In the genomic region with DNA sequence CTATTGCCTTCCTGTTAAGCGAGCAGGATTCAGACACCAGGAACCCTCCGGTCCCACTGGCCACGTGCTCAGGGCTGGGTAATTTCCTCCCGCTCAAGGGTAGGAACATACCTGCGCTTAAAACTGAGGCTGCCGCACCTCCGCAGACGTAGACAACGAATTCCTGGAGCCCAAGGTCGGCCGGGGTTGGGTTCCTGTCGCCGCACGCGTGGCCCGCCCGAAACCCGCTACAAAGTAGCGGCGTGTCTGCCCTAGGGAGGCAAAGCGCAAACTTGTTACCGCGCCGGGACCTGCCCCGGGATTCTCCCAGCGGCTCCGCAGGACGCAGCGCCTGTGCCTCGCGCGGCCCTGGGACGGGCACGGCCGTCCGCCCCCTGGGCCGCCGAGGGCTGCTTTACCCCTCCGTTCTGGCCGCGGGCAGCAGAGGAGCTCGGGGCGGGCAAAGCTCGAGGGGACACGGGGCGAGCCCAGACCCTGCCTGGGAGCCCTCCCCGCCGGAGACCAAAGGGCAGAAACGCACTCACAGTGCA, we compare ENCODE assay signal across 1 cellular context.
A peak's percentile ranks its signal among the peaks of the same experiment; 100 is the strongest.
TF ChIP-seq lines count a peak whose summit lies in the region.

No MANE protein-coding gene starts in this region.

TF ChIP-seq in HepG2, 621 proteins besides CTCF, POLR2A, EP300 and RAD21 (continued from another document):
- TF ChIP-seq, protein P1, sequence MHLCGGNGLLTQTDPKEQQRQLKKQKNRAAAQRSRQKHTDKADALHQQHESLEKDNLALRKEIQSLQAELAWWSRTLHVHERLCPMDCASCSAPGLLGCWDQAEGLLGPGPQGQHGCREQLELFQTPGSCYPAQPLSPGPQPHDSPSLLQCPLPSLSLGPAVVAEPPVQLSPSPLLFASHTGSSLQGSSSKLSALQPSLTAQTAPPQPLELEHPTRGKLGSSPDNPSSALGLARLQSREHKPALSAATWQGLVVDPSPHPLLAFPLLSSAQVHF (CRISPR knock-in tag; IDR thresholded peaks at IDR 0.05) = no peak
- TF ChIP-seq MEIS2 (CRISPR knock-in tag; IDR thresholded peaks at IDR 0.05) (0 out of 2 replicates have a peak, but pooled peaks have one; percentile 35), TEAD2 (CRISPR knock-in tag; IDR thresholded peaks at IDR 0.05) (no peak)
TF ChIP-seq in HepG2: peak in this region for 27.
